1 cellular context compared by ENCODE assay signal in genomic region chr19:4909897-4910593, GRCh38.
TF ChIP-seq lines count a peak whose summit lies in the region.

No MANE protein-coding gene starts in this region.

TF ChIP-seq in K562, 482 proteins besides CTCF, POLR2A, EP300 and RAD21 (continued from another document):
- TF ChIP-seq ZNF512 (tag; IDR thresholded peaks at IDR 0.05) (no peak), ZNF589 (CRISPR knock-in tag; IDR thresholded peaks at IDR 0.05; ENCODE audit: low read depth) (no peak), GATAD2B (IDR thresholded peaks at IDR 0.05; ENCODE audit: borderline replicate concordance) (peak; percentile 74), POLR2G (IDR thresholded peaks at IDR 0.05; ENCODE audit: low read depth, low read length) (no peak), ZNF277 (CRISPR knock-in tag; IDR thresholded peaks at IDR 0.05; ENCODE audit: borderline replicate concordance) (no peak), GTF2A2 (tag; IDR thresholded peaks at IDR 0.05) (no peak), ZNF639 (CRISPR knock-in tag; conservative IDR thresholded peaks at IDR 0.05 in 1 of 2, IDR thresholded peaks at IDR 0.05 in 1 of 2) (no peak), MCM5 (IDR thresholded peaks at IDR 0.05; ENCODE audit: low read depth) (no peak)
TF ChIP-seq in K562: peak in this region for 40.
